ENCODE assay signal across 21 cellular contexts in genomic region chr14:98172243-98172778, GRCh38.
DNase-seq lines count a peak whose midpoint lies in the region; ATAC-seq and TF ChIP-seq lines count a peak whose summit lies in the region.
"Had no signal": no experiment of that assay in that cellular context is flagged by ENCODE, and none has a peak within 500 bp of the region (broad histone marks: within the 10 kb centered on the region; RNA-seq: fewer than 3 reads in every experiment).

No MANE protein-coding gene starts in this region.

- peak overlapping the region in 4 of 11 experiments; percentile 15 to 53 (median 34); a peak in 3 of 22 replicates for H3K9ac ChIP-seq in BLaER1 treated with 17β-estradiol and CSF1 and Interleukin-3, amounts not matched to agents 10 nM and 100 nM
- H3K9ac ChIP-seq: GM23248 had no signal

- DNase-seq in CD4-positive, alpha-beta T cell, result no peak
- no peak for DNase-seq in activated CD4-positive, alpha-beta memory T cell treated with anti-CD3 and anti-CD28 coated beads for 36 hours
- DNase-seq in naive thymus-derived CD4-positive, alpha-beta T cell, result no peak
- DNase-seq in NCI-H1417 (lab: John Stamatoyannopoulos, UW) (no peak), Caco-2 (no peak), SIG-M5 (lab: John Stamatoyannopoulos, UW) (no peak)
- DNase-seq: activated CD4-positive, CD25-positive, alpha-beta regulatory T cell treated with anti-CD3 and anti-CD28 coated beads, Interleukin-2, amount 50 U/mL, for 72 hours; DMS79; GM23248; Karpas-422; kidney; lower lobe of right lung; NCI-H1092; NCI-H2029; NCI-H345; NCI-H774; stimulated activated CD4-positive, alpha-beta T cell treated with anti-CD3 and anti-CD28 coated beads, Interleukin-2, amount 100 ng/mL, for 24 hours had no signal

- intact Hi-C loops in CD4-positive, alpha-beta T cell (cut with DNase I, micrococcal nuclease), result no loop called here
- intact Hi-C loops in activated CD4-positive, alpha-beta memory T cell treated with anti-CD3 and anti-CD28 coated beads for 36 hours (cut with micrococcal nuclease), result loop anchor here (10.0 kb wide), 1 partner anchor 768 kb away; no protein-coding TSS in a partner anchor
- intact Hi-C loops in naive thymus-derived CD4-positive, alpha-beta T cell (cut with micrococcal nuclease), result loop anchor here (2.0 kb wide), 2 partner anchors 32 to 56 kb away; no protein-coding TSS in a partner anchor
- intact Hi-C loops in Caco-2 (cut with micrococcal nuclease; ENCODE audit: unreplicated experiment), result no loop called here

- peaks cover 11 to 93% (median 78%) of the 10 kb centered on the region in 10 experiments for H3K4me1 ChIP-seq in BLaER1 treated with 17β-estradiol and CSF1 and Interleukin-3, amounts not matched to agents 10 nM and 100 nM
- peaks cover 99% of the 10 kb centered on the region in 2 donors for H3K4me1 ChIP-seq in naive thymus-derived CD4-positive, alpha-beta T cell (ENCODE audit: control insufficient read depth in 2 of 2, insufficient read depth in 2 of 2, low read length in 2 of 2)
- no peaks in the 10 kb centered on the region for H3K4me1 ChIP-seq in Caco-2
- H3K4me1 ChIP-seq: esophagus muscularis mucosa, lower lobe of right lung had no signal

- peak overlapping the region; percentile 17 for H3K4me3 Mint-ChIP-seq in CD4-positive, alpha-beta T cell
- H3K4me3 Mint-ChIP-seq in activated CD4-positive, alpha-beta memory T cell treated with anti-CD3 and anti-CD28 coated beads for 36 hours, result no peak overlapping the region
- H3K4me3 Mint-ChIP-seq in naive thymus-derived CD4-positive, alpha-beta T cell, result peak overlapping the region in 9 of 10 donors; percentile 74 to 90 (median 85)
- H3K4me3 Mint-ChIP-seq in Caco-2 (ENCODE audit: unreplicated experiment), result no peak overlapping the region
- H3K4me3 Mint-ChIP-seq: stimulated activated memory B cell treated with anti-CD40 and anti-IgM and Interleukin-4, amounts not matched to agents 10 μg/mL and 1 μg/mL and 100 μg/mL, for 72 hours had no signal

- no peaks in the 10 kb centered on the region for H4K20me1 ChIP-seq in BLaER1 treated with 17β-estradiol and CSF1 and Interleukin-3, amounts not matched to agents 10 nM and 100 nM

- H3K4me2 ChIP-seq in BLaER1 treated with 17β-estradiol and CSF1 and Interleukin-3, amounts not matched to agents 10 nM and 100 nM, result peak overlapping the region in 9 of 11 experiments; percentile 48 to 94 (median 77); a peak in 18 of 22 replicates

- H3K27me3 Mint-ChIP-seq in CD4-positive, alpha-beta T cell, result no peaks in the 10 kb centered on the region
- no peaks in the 10 kb centered on the region for H3K27me3 Mint-ChIP-seq in activated CD4-positive, alpha-beta memory T cell treated with anti-CD3 and anti-CD28 coated beads for 36 hours
- H3K27me3 Mint-ChIP-seq in naive thymus-derived CD4-positive, alpha-beta T cell, result no peaks in the 10 kb centered on the region
- peaks cover 6% of the 10 kb centered on the region for H3K27me3 Mint-ChIP-seq in Caco-2 (ENCODE audit: insufficient read depth, unreplicated experiment)
- H3K27me3 Mint-ChIP-seq: stimulated activated memory B cell treated with anti-CD40 and anti-IgM and Interleukin-4, amounts not matched to agents 10 μg/mL and 1 μg/mL and 100 μg/mL, for 72 hours had no signal

- H3K4me3 ChIP-seq in BLaER1 treated with 17β-estradiol and CSF1 and Interleukin-3, amounts not matched to agents 10 nM and 100 nM, result peak overlapping the region in 1 of 10 experiments; percentile 10; a peak in 1 of 20 replicates
- peak overlapping the region; percentile 33 for H3K4me3 ChIP-seq in naive thymus-derived CD4-positive, alpha-beta T cell (ENCODE audit: low read length)
- no peak overlapping the region for H3K4me3 ChIP-seq in Caco-2 (ENCODE audit: low read depth, low read length)
- H3K4me3 ChIP-seq: esophagus muscularis mucosa, GM23248, lower lobe of right lung, thoracic aorta had no signal

- peak overlapping the region; percentile 93 for H3K27ac Mint-ChIP-seq in CD4-positive, alpha-beta T cell
- peak overlapping the region; percentile 98 for H3K27ac Mint-ChIP-seq in activated CD4-positive, alpha-beta memory T cell treated with anti-CD3 and anti-CD28 coated beads for 36 hours
- H3K27ac Mint-ChIP-seq in naive thymus-derived CD4-positive, alpha-beta T cell, result peak overlapping the region; percentile 89 to 100 (median 97)
- H3K27ac Mint-ChIP-seq in Caco-2 (ENCODE audit: unreplicated experiment), result no peak overlapping the region
- H3K27ac Mint-ChIP-seq: stimulated activated memory B cell treated with anti-CD40 and anti-IgM and Interleukin-4, amounts not matched to agents 10 μg/mL and 1 μg/mL and 100 μg/mL, for 72 hours had no signal

- peak overlapping the region in 6 of 11 experiments; percentile 13 to 69 (median 56); a peak in 8 of 22 replicates for H3K27ac ChIP-seq in BLaER1 treated with 17β-estradiol and CSF1 and Interleukin-3, amounts not matched to agents 10 nM and 100 nM
- H3K27ac ChIP-seq in CD4-positive, alpha-beta T cell (ENCODE audit: low read depth, low read length), result peak overlapping the region; percentile 78
- peak overlapping the region; percentile 81 for H3K27ac ChIP-seq in naive thymus-derived CD4-positive, alpha-beta T cell (ENCODE audit: low read depth, low read length)
- H3K27ac ChIP-seq: esophagus muscularis mucosa, GM23248, lower lobe of right lung, thoracic aorta had no signal

- H3K9me3 Mint-ChIP-seq in CD4-positive, alpha-beta T cell, result peaks cover 3% of the 10 kb centered on the region
- H3K9me3 Mint-ChIP-seq in activated CD4-positive, alpha-beta memory T cell treated with anti-CD3 and anti-CD28 coated beads for 36 hours, result peaks cover 17% of the 10 kb centered on the region
- peaks cover 0 to 13% (median 0%) of the 10 kb centered on the region in 11 donors for H3K9me3 Mint-ChIP-seq in naive thymus-derived CD4-positive, alpha-beta T cell
- no peaks in the 10 kb centered on the region for H3K9me3 Mint-ChIP-seq in Caco-2 (ENCODE audit: unreplicated experiment)

- peaks cover 100% of the 10 kb centered on the region for H3K4me1 Mint-ChIP-seq in CD4-positive, alpha-beta T cell (ENCODE audit: low read depth)
- H3K4me1 Mint-ChIP-seq in activated CD4-positive, alpha-beta memory T cell treated with anti-CD3 and anti-CD28 coated beads for 36 hours (ENCODE audit: low read depth), result peaks cover 99% of the 10 kb centered on the region
- H3K4me1 Mint-ChIP-seq in naive thymus-derived CD4-positive, alpha-beta T cell, result peaks cover 59 to 100% (median 100%) of the 10 kb centered on the region in 7 donors
- H3K4me1 Mint-ChIP-seq in Caco-2 (ENCODE audit: low read depth, unreplicated experiment), result no peaks in the 10 kb centered on the region
- H3K4me1 Mint-ChIP-seq: stimulated activated memory B cell treated with anti-CD40 and anti-IgM and Interleukin-4, amounts not matched to agents 10 μg/mL and 1 μg/mL and 100 μg/mL, for 72 hours had no signal

- no peaks in the 10 kb centered on the region for H3K36me3 Mint-ChIP-seq in CD4-positive, alpha-beta T cell (ENCODE audit: low read depth)
- H3K36me3 Mint-ChIP-seq in activated CD4-positive, alpha-beta memory T cell treated with anti-CD3 and anti-CD28 coated beads for 36 hours, result peaks cover 18% of the 10 kb centered on the region
- peaks cover 0 to 18% (median 3%) of the 10 kb centered on the region in 5 donors for H3K36me3 Mint-ChIP-seq in naive thymus-derived CD4-positive, alpha-beta T cell
- H3K36me3 Mint-ChIP-seq in Caco-2 (ENCODE audit: insufficient read depth, unreplicated experiment), result no peaks in the 10 kb centered on the region
- H3K36me3 Mint-ChIP-seq: stimulated activated memory B cell treated with anti-CD40 and anti-IgM and Interleukin-4, amounts not matched to agents 10 μg/mL and 1 μg/mL and 100 μg/mL, for 72 hours had no signal

- H3K9me3 ChIP-seq in BLaER1 treated with 17β-estradiol and CSF1 and Interleukin-3, amounts not matched to agents 10 nM and 100 nM (replicated peaks in 1 of 11), result peaks cover 0 to 10% (median 6%) of the 10 kb centered on the region in 11 experiments; a peak in 5 of 22 replicates
- H3K9me3 ChIP-seq in CD4-positive, alpha-beta T cell (ENCODE audit: control insufficient read depth, low read length), result no peaks in the 10 kb centered on the region
- H3K9me3 ChIP-seq in naive thymus-derived CD4-positive, alpha-beta T cell (ENCODE audit: control insufficient read depth in 2 of 3, low read length in 3 of 3), result no peaks in the 10 kb centered on the region
- H3K9me3 ChIP-seq in Caco-2, result no peaks in the 10 kb centered on the region
- H3K9me3 ChIP-seq: lower lobe of right lung, thoracic aorta had no signal

- CTCF ChIA-PET in CD4-positive, alpha-beta T cell (lab: Charles Lee), result interaction anchor here (1.0 to 1.8 kb wide), 2 partner anchors 13 to 14 kb away, joined by 3 to 11 read pairs; no protein-coding TSS in a partner anchor
- CTCF ChIA-PET in activated CD4-positive, alpha-beta memory T cell treated with anti-CD3 and anti-CD28 coated beads for 36 hours (lab: Charles Lee), result interaction anchor here (0.6 to 1.7 kb wide), 8 partner anchors 10 to 1100 kb away, joined by 3 to 9 read pairs (median 4); partner anchors contain the start of gene BCL11B
- CTCF ChIA-PET in naive thymus-derived CD4-positive, alpha-beta T cell (lab: Charles Lee), result interaction anchor here (0.7 to 2.2 kb wide), 12 partner anchors 8 to 194 kb away, joined by 3 to 28 read pairs (median 5); no protein-coding TSS in a partner anchor
- CTCF ChIA-PET in Caco-2 (lab: Charles Lee), result no interaction called here

- no peak for TF ChIP-seq CTCF in CD4-positive, alpha-beta T cell (IDR thresholded peaks at IDR 0.05)
- TF ChIP-seq CTCF in Caco-2 (IDR thresholded peaks at IDR 0.05; ENCODE audit: insufficient read depth in 1 of 2, low read depth in 1 of 2, low read length in 1 of 2, severe bottlenecking in 1 of 2, unreplicated experiment in 1 of 2), result no peak

- H3K36me3 ChIP-seq in BLaER1 treated with 17β-estradiol and CSF1 and Interleukin-3, amounts not matched to agents 10 nM and 100 nM, result no peaks in the 10 kb centered on the region
- H3K36me3 ChIP-seq in naive thymus-derived CD4-positive, alpha-beta T cell (ENCODE audit: control insufficient read depth in 2 of 3, insufficient read depth in 3 of 3, low read length in 3 of 3), result no peaks in the 10 kb centered on the region
- H3K36me3 ChIP-seq in Caco-2 (ENCODE audit: control insufficient read depth, insufficient read depth, low read length), result no peaks in the 10 kb centered on the region
- H3K36me3 ChIP-seq: esophagus muscularis mucosa, lower lobe of right lung, thoracic aorta had no signal

- H3K27me3 ChIP-seq in BLaER1 treated with 17β-estradiol and CSF1 and Interleukin-3, amounts not matched to agents 10 nM and 100 nM, result peaks cover 0 to 5% (median 0%) of the 10 kb centered on the region in 11 experiments; a peak in 1 of 22 replicates
- H3K27me3 ChIP-seq in CD4-positive, alpha-beta T cell (ENCODE audit: control insufficient read depth, insufficient read depth, low read length), result no peaks in the 10 kb centered on the region
- no peaks in the 10 kb centered on the region for H3K27me3 ChIP-seq in naive thymus-derived CD4-positive, alpha-beta T cell (ENCODE audit: control insufficient read depth in 2 of 2, insufficient read depth in 2 of 2, low read length in 2 of 2)
- H3K27me3 ChIP-seq in Caco-2 (replicated peaks; ENCODE audit: control insufficient read depth, insufficient read depth, low read length), result no peaks in the 10 kb centered on the region

- no TSS peak for BruUV-seq in Caco-2 (replicated peaks; lab: Mats Ljungman, UMichigan)

- ATAC-seq in CD4-positive, alpha-beta T cell (ENCODE audit: poor library complexity), result no peak
- ATAC-seq in naive thymus-derived CD4-positive, alpha-beta T cell, result no peak
- ATAC-seq: lower lobe of right lung; stimulated activated memory B cell treated with anti-CD40 and anti-IgM and Interleukin-4, amounts not matched to agents 10 μg/mL and 1 μg/mL and 100 μg/mL, for 72 hours had no signal

- POLR2A ChIA-PET in CD4-positive, alpha-beta T cell (lab: Charles Lee), result interaction anchor here (0.6 to 13.1 kb wide), 21 partner anchors 10 to 1099 kb away, joined by 3 to 468 read pairs (median 8); partner anchors contain the start of gene BCL11B
- POLR2A ChIA-PET in activated CD4-positive, alpha-beta memory T cell treated with anti-CD3 and anti-CD28 coated beads for 36 hours (lab: Charles Lee), result interaction anchor here (1.0 to 1.9 kb wide), 7 partner anchors 10 to 1100 kb away, joined by 3 to 9 read pairs (median 3); partner anchors contain the start of gene BCL11B
- POLR2A ChIA-PET in naive thymus-derived CD4-positive, alpha-beta T cell (lab: Charles Lee), result interaction anchor here (0.8 to 15.7 kb wide), 20 partner anchors 8 to 1099 kb away, joined by 3 to 413 read pairs (median 4); partner anchors contain the start of gene BCL11B
- POLR2A ChIA-PET in Caco-2 (lab: Charles Lee), result no interaction called here

Comparison
In these comparisons a context has a peak if more than half of its experiments do, and no peak if none do; other contexts are left out.
1. H3K4me3 Mint-ChIP-seq: peak in CD4-positive, alpha-beta T cell (single experiment) and naive thymus-derived CD4-positive, alpha-beta T cell (9 of 10); none in activated CD4-positive, alpha-beta memory T cell treated with anti-CD3 and anti-CD28 coated beads for 36 hours (single experiment) and Caco-2 (single experiment).
2. intact Hi-C loops: an anchor here in activated CD4-positive, alpha-beta memory T cell treated with anti-CD3 and anti-CD28 coated beads for 36 hours (10.0 kb wide) and naive thymus-derived CD4-positive, alpha-beta T cell (2.0 kb wide); none called in CD4-positive, alpha-beta T cell and Caco-2.
3. Peak in every context shown above with its lines, with median percentiles within 50 percentile points of each other: H3K27ac ChIP-seq.